1 cellular context compared by ENCODE assay signal in the genomic region with DNA sequence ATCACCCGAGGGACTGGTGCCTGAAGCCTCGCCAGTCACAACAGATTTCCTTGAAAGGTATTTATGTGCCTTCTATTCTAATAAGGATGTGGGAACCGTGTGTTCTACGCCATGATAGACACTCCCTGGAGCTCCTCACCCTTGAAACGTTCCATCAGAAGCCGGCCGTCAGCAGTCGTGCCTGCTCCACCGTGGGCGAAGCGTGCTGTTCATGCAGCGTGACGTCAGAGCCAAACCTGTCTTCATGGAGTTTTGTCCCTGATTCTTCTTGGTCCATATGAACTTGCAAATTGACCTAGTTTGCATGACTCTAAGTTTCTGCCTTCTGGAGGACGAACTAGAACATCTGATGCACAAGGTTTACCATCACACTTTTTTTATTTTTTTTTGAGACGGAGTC.
TF ChIP-seq lines count a peak whose summit lies in the region.

No MANE protein-coding gene starts in this region.

TF ChIP-seq in SK-N-SH, 30 proteins besides CTCF, POLR2A, EP300 and RAD21 (continued from another document):
- TF ChIP-seq, protein P1, sequence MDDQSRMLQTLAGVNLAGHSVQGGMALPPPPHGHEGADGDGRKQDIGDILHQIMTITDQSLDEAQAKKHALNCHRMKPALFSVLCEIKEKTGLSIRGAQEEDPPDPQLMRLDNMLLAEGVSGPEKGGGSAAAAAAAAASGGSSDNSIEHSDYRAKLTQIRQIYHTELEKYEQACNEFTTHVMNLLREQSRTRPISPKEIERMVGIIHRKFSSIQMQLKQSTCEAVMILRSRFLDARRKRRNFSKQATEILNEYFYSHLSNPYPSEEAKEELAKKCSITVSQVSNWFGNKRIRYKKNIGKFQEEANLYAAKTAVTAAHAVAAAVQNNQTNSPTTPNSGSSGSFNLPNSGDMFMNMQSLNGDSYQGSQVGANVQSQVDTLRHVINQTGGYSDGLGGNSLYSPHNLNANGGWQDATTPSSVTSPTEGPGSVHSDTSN (IDR thresholded peaks at IDR 0.05) = no peak
- no peak for TF ChIP-seq JUND (IDR thresholded peaks at IDR 0.05)
- TF ChIP-seq POLR2AphosphoS5 (IDR thresholded peaks at IDR 0.05; ENCODE audit: low read depth, low read length) = no peak
- TF ChIP-seq RXRA (IDR thresholded peaks at IDR 0.05; ENCODE audit: borderline replicate concordance, low read depth) = no peak
- no peak for TF ChIP-seq EZH2phosphoT487 (IDR thresholded peaks at IDR 0.05; ENCODE audit: borderline replicate concordance, low read depth)
- no peak for TF ChIP-seq NFIC (IDR thresholded peaks at IDR 0.05; ENCODE audit: borderline replicate concordance)
- TF ChIP-seq FOXJ3 (CRISPR knock-in tag; IDR thresholded peaks at IDR 0.05) = no peak
- TF ChIP-seq USF1 (IDR thresholded peaks at IDR 0.05; ENCODE audit: borderline replicate concordance, low read depth) = no peak
- no peak for TF ChIP-seq TAF1 (IDR thresholded peaks at IDR 0.05; ENCODE audit: borderline replicate concordance, low read depth, low read length)
